In the genomic region with DNA sequence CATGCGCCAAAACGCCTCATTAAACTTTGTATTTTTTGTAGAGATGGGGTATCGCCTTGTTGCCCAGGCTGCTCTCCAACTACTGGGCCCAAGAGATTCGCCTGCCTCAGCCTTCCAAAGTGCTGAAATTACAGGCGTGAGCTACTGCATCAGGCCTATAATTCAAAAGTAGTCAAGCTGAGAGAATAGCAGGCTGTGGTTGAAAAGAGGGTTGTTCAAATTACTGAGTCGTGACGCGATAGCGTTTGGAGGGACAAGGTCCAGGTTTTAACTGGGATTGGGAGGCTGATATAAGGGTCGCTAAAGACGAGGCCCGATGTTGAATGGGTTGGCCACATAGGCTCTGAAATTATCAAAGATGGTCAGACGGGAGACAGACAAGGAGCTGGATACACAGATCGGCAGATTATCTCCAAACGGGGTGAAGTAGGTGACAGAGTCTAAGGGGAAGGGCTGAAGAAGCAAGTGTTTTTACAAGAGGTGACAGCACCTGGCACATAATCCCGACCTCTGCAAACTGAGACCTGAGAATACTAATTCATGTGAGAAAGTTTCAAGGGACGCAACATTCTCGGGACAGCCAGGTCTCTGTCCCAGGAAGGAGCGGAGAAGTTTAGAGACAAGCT, we compare ENCODE assay signal across 8 cellular contexts. TPM values are rescaled to one million over a fixed set of nuclear protein-coding genes. Genes with fewer than 3 reads are reported as not detected.
DNase-seq lines count a peak whose midpoint lies in the region; ATAC-seq, FAIRE-seq and TF ChIP-seq lines count a peak whose summit lies in the region.

No MANE protein-coding gene starts in this region.

- peak overlapping the region; percentile 94 for H3K27ac Mint-ChIP-seq in mesothelial cell of epicardium

- no peaks in the 10 kb centered on the region for H3K9me3 Mint-ChIP-seq in mesothelial cell of epicardium

- H3K36me3 ChIP-seq in right atrium auricular region (no peaks in the 10 kb centered on the region), bronchial epithelial cell (ENCODE audit: control insufficient read depth, insufficient read depth, low read length) (peaks cover 2% of the 10 kb centered on the region)

- H3K27me3 Mint-ChIP-seq in mesothelial cell of epicardium (ENCODE audit: low read depth), result peaks cover 11% of the 10 kb centered on the region

- no peak for TF ChIP-seq CTCF in right atrium auricular region (IDR thresholded peaks at IDR 0.05)
- TF ChIP-seq CTCF in bronchial epithelial cell (IDR thresholded peaks at IDR 0.05; ENCODE audit: insufficient read depth, low read length, severe bottlenecking), result no peak
- no peak for TF ChIP-seq CTCF in mesothelial cell of epicardium (IDR thresholded peaks at IDR 0.05; ENCODE audit: unreplicated experiment)

- peak overlapping the region; percentile 54 to 59 for H3K27ac ChIP-seq in right atrium auricular region

- H3K4me3 ChIP-seq in right atrium auricular region, result peak overlapping the region; percentile 51 to 94
- peak overlapping the region; percentile 57 for H3K4me3 ChIP-seq in bronchial epithelial cell (ENCODE audit: low read depth, low read length)

- H3K27me3 ChIP-seq in right atrium auricular region, result no peaks in the 10 kb centered on the region
- H3K27me3 ChIP-seq in bronchial epithelial cell (ENCODE audit: control insufficient read depth, insufficient read depth, low read length), result no peaks in the 10 kb centered on the region

- DNase-seq in right atrium auricular region (ENCODE audit: low spot score) (no peak), cardiac septum (ENCODE audit: low spot score) (no peak), MV-4-11 (lab: John Stamatoyannopoulos, UW) (peak; percentile 14), bronchial epithelial cell (ENCODE audit: low read depth) (peak; percentile 26), mesothelial cell of epicardium (ENCODE audit: low spot score in 2 of 2, unreplicated experiment in 2 of 2) (peak in 1 of 2 experiments; percentile 38), NCI-H510A treated with DMSO at 0.1 percent for 48 hours (lab: John Stamatoyannopoulos, UW) (no peak), frontal cortex (ENCODE audit: low spot score in 2 of 2) (no peak)

- peak overlapping the region; percentile 91 for H3K4me3 Mint-ChIP-seq in mesothelial cell of epicardium

- peaks cover 0 to 32% of the 10 kb centered on the region in 2 donors for H3K4me1 ChIP-seq in right atrium auricular region

- FAIRE-seq in bronchial epithelial cell (lab: Jason Lieb, UNC), result no peak
- FAIRE-seq in frontal cortex (lab: Jason Lieb, UNC), result no peak

- no peaks in the 10 kb centered on the region for H3K9me3 ChIP-seq in right atrium auricular region

- H3K36me3 Mint-ChIP-seq in mesothelial cell of epicardium, result no peaks in the 10 kb centered on the region

- ATAC-seq in esophagus mucosa, result no peak

- intact Hi-C loops in cardiac septum (cut with DNase I), result loop anchor here (2.0 to 5.0 kb wide), 2 partner anchors 75 to 78 kb away; partner anchors contain the start of genes CLK3 and UBL7

- H3K4me1 Mint-ChIP-seq in mesothelial cell of epicardium, result peaks cover 38% of the 10 kb centered on the region

RNA-seq across cellular contexts. Expression of gene ARID3B, which starts 0.8 kb away (rescaled TPM):
- 1 to 10 TPM; 1.8 to 3.5 TPM for total RNA-seq in right atrium auricular region
- 2.7 TPM for total RNA-seq in cardiac septum
- total RNA-seq in bronchial epithelial cell, result 3.4 and 4.7 TPM in 2 replicates
- total RNA-seq in mesothelial cell of epicardium, result 18.0 to 22.1 TPM (median 19.6 TPM) in 3 replicates
- total RNA-seq in esophagus mucosa, result 5.4 TPM
- total RNA-seq in frontal cortex, result 3.7 TPM

Comparison
In these comparisons a context has a peak if more than half of its experiments do, and no peak if none do; other contexts are left out.
1. DNase-seq: peak in MV-4-11 (single experiment) and bronchial epithelial cell (single experiment); none in right atrium auricular region (single experiment), cardiac septum (single experiment), NCI-H510A treated with DMSO at 0.1 percent for 48 hours (single experiment) and frontal cortex (0 of 2).